8 cellular contexts compared by ENCODE assay signal in the genomic region with DNA sequence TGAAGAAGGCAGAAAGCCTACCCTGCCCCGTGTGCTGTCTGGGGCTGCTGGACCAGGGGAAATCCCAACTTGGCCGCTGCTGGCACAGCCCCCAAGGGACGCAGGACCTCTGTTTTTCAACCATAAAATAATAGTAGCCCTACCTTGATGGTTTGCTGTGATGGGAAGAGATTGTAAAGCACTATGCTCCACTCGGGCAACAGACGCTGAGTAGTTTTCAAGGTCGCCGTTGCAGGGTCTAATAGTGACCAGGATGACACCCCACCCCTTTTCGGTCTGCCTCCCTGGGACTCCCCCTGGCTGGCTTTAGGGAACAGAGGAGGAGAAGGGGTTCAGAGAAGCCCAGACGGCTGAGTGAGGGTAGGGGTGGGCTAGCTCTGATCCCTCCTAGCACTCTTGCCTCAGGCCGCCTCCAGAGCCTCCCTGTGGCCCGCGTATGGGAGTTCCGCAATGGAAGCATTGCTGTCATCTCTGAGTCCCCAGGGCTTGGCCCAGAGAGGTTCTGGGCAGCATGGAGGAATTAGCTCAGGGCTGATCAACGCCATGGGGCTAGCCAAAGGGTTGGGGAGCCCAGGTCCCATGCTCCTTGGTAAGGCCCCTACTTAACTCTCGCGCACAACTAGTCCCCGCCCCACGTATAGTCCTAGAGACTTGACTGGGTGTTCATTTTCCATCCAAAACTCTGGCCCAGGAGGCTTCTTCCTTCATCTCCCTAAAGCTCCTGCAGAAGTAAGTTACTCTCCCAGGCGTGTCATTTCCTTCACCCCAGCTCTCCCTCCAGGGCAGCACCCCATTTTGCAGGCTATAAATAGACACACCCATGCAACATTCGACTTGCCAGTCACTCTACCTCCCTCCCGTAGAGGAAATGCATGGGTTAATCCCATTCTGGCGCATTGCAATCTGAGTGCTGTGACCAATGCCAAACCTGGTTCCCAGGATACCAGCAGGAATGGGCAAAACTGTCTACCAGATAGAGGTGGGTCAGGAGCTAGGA. TPM values are rescaled to one million over a fixed set of nuclear protein-coding genes. Genes with fewer than 3 reads are reported as not detected.
A peak's percentile ranks its signal among the peaks of the same experiment; 100 is the strongest.
DNase-seq lines count a peak whose midpoint lies in the region; ATAC-seq and TF ChIP-seq lines count a peak whose summit lies in the region.

No MANE protein-coding gene starts in this region.

- H3K27me3 Mint-ChIP-seq in chondrocyte (ENCODE audit: low read depth), result no peaks in the 10 kb centered on the region

- H3K9ac ChIP-seq in ES-I3 (ENCODE audit: low read depth, low read length) (peak overlapping the region; percentile 93), HCT116 (ENCODE audit: low read length) (peak overlapping the region; percentile 83), mucosa of rectum (ENCODE audit: low read depth in 1 of 2, low read length in 2 of 2) (peak overlapping the region; percentile 90 to 96)

- peaks cover 7% of the 10 kb centered on the region for H3K36me3 Mint-ChIP-seq in chondrocyte (ENCODE audit: low read depth)

- intact Hi-C loops in HCT116 (cut with micrococcal nuclease) (loop anchor here (10.0 kb wide), 1 partner anchor 197 kb away; a partner anchor contains a TSS), PC-9 (cut with micrococcal nuclease; ENCODE audit: unreplicated experiment) (loop anchor here (10.0 kb wide), 1 partner anchor 197 kb away; a partner anchor contains a TSS)

- H3K4me3 Mint-ChIP-seq in chondrocyte (ENCODE audit: unreplicated experiment), result peak overlapping the region; percentile 73

- POLR2A ChIA-PET in HCT116 (lab: Charles Lee) (interaction anchor here (0.7 to 2.1 kb wide), 13 partner anchors 9 to 122 kb away, joined by 3 to 33 read pairs (median 7); a partner anchor contains a TSS), PC-9 (lab: Charles Lee; ENCODE audit: unreplicated experiment) (interaction anchor here (0.6 to 1.2 kb wide), 9 partner anchors 17 to 756 kb away, joined by 3 to 10 read pairs (median 6); no protein-coding TSS in a partner anchor)

- peak overlapping the region; percentile 96 for H3K27ac ChIP-seq in HCT116 (ENCODE audit: low read depth, low read length)
- no peak overlapping the region for H3K27ac ChIP-seq in PC-9
- peak overlapping the region; percentile 94 to 99 for H3K27ac ChIP-seq in mucosa of rectum (ENCODE audit: low read depth in 2 of 2, low read length in 2 of 2)

- peaks cover 42% of the 10 kb centered on the region for H3K4me1 Mint-ChIP-seq in chondrocyte (ENCODE audit: low read depth)

- H3K79me2 ChIP-seq in HCT116 (ENCODE audit: insufficient read depth, low read length) (peaks cover 26% of the 10 kb centered on the region), PC-9 (ENCODE audit: low read depth) (peaks cover 25% of the 10 kb centered on the region)

- no peaks in the 10 kb centered on the region for H3K27me3 ChIP-seq in HCT116 (ENCODE audit: insufficient read depth, low read length)
- no peaks in the 10 kb centered on the region for H3K27me3 ChIP-seq in PC-9 (ENCODE audit: insufficient read depth, low read depth)
- H3K27me3 ChIP-seq in mucosa of rectum (ENCODE audit: control insufficient read depth in 2 of 2, insufficient read depth in 2 of 2, low read length in 2 of 2), result no peaks in the 10 kb centered on the region

- H3K27ac Mint-ChIP-seq in chondrocyte (ENCODE audit: unreplicated experiment), result no peak overlapping the region

- H3K9me3 ChIP-seq in ES-I3 (ENCODE audit: control insufficient read depth, insufficient read depth, low read length) (no peaks in the 10 kb centered on the region), HCT116 (ENCODE audit: control insufficient read depth in 1 of 2, insufficient read depth in 1 of 2, low read depth in 1 of 2, low read length in 2 of 2) (no peaks in the 10 kb centered on the region), PC-9 (ENCODE audit: insufficient read depth, low read depth) (no peaks in the 10 kb centered on the region), mucosa of rectum (ENCODE audit: control insufficient read depth in 2 of 2, low read length in 2 of 2) (no peaks in the 10 kb centered on the region)

- no peak for TF ChIP-seq RAD21 in HCT116 (IDR thresholded peaks at IDR 0.05; ENCODE audit: low read depth)

- peak overlapping the region; percentile 97 for H3K4me2 ChIP-seq in HCT116 (ENCODE audit: low read length)
- peak overlapping the region; percentile 88 for H3K4me2 ChIP-seq in PC-9

- H4K20me1 ChIP-seq in HCT116 (ENCODE audit: insufficient read depth) (no peaks in the 10 kb centered on the region), PC-9 (ENCODE audit: insufficient read depth) (peaks cover 5% of the 10 kb centered on the region)

- no TSS peak for BruUV-seq in HCT116 (replicated peaks; lab: Mats Ljungman, UMichigan)
- TSS peak; percentile 93 for BruUV-seq in PC-9 (replicated peaks; lab: Mats Ljungman, UMichigan)

- H3K9me3 Mint-ChIP-seq in chondrocyte (ENCODE audit: low read depth), result no peaks in the 10 kb centered on the region

- CTCF ChIA-PET in HCT116 (lab: Charles Lee), result interaction anchor here (2.0 kb wide), 1 partner anchor 13 kb away, joined by 8 read pairs; no protein-coding TSS in a partner anchor
- CTCF ChIA-PET in PC-9 (lab: Charles Lee), result interaction anchor here (1.0 to 2.0 kb wide), 3 partner anchors 25 to 80 kb away, joined by 3 to 7 read pairs (median 4); no protein-coding TSS in a partner anchor

- ATAC-seq in HCT116, result peak; percentile 3

- RAD21 ChIA-PET in HCT116 (lab: Charles Lee; ENCODE audit: low non-redundant PET in 1 of 2, low total read pairs in 2 of 2, uncharacterized antibody in 2 of 2, unreplicated experiment in 2 of 2), result no interaction called here

- DNase-seq in HCT116 (ENCODE audit: low read depth, low spot score) (no peak), PC-9 (no peak), chondrocyte (ENCODE audit: low spot score) (no peak), NCI-H1048 (lab: John Stamatoyannopoulos, UW) (no peak), hypothalamus (lab: John Stamatoyannopoulos, UW) (no peak), cerebellar nuclear complex (lab: John Stamatoyannopoulos, UW) (no peak)

- H3K9me2 ChIP-seq in HCT116 (ENCODE audit: insufficient read depth) (no peaks in the 10 kb centered on the region), PC-9 (ENCODE audit: insufficient read depth) (no peaks in the 10 kb centered on the region)

- peaks cover 19% of the 10 kb centered on the region for H3F3A ChIP-seq in PC-9 (ENCODE audit: insufficient read depth, low read depth)

- no peak for TF ChIP-seq POLR2A in HCT116 (IDR thresholded peaks at IDR 0.05; ENCODE audit: borderline replicate concordance, extremely low read depth, insufficient read depth, insufficient read length)

- H3K36me3 ChIP-seq in ES-I3 (ENCODE audit: insufficient read depth, low read length) (peaks cover 9% of the 10 kb centered on the region), HCT116 (ENCODE audit: control insufficient read depth in 1 of 2, insufficient read depth in 2 of 2, low read length in 2 of 2) (peaks cover 4 to 13% of the 10 kb centered on the region in 2 experiments; a peak in 2 of 4 replicates), PC-9 (ENCODE audit: low read depth) (no peaks in the 10 kb centered on the region; the same call in 1 of the 2 replicates), mucosa of rectum (ENCODE audit: control insufficient read depth in 2 of 2, insufficient read depth in 2 of 2, low read length in 2 of 2) (peaks cover 23 to 25% of the 10 kb centered on the region in 2 donors)

- H3K4me1 ChIP-seq in ES-I3 (ENCODE audit: insufficient read depth, low read length) (peaks cover 16% of the 10 kb centered on the region), HCT116 (ENCODE audit: control insufficient read depth in 1 of 2, insufficient read depth in 2 of 2, low read length in 2 of 2) (peaks cover 21 to 42% of the 10 kb centered on the region in 2 experiments), PC-9 (replicated peaks; ENCODE audit: insufficient read depth) (peaks cover 38% of the 10 kb centered on the region), mucosa of rectum (ENCODE audit: control insufficient read depth in 2 of 2, insufficient read depth in 2 of 2, low read length in 2 of 2) (peaks cover 54 to 60% of the 10 kb centered on the region in 2 donors)

- peak overlapping the region; percentile 46 to 88 for H3K4me3 ChIP-seq in HCT116 (replicated peaks in 1 of 2; ENCODE audit: low read depth in 1 of 2, low read length in 2 of 2)
- peak overlapping the region; percentile 96; the same call in 1 of the 2 replicates for H3K4me3 ChIP-seq in PC-9
- H3K4me3 ChIP-seq in mucosa of rectum (ENCODE audit: low read length in 2 of 2), result peak overlapping the region; percentile 59 to 82

- no peak for TF ChIP-seq CTCF in HCT116 (IDR thresholded peaks at IDR 0.05 in 2 of 3, conservative IDR thresholded peaks at IDR 0.05 in 1 of 3; ENCODE audit: borderline replicate concordance in 1 of 3, insufficient read depth in 1 of 3, low read depth in 2 of 3, low read length in 2 of 3)
- TF ChIP-seq CTCF in PC-9 (conservative IDR thresholded peaks at IDR 0.05), result no peak
- TF ChIP-seq CTCF in chondrocyte (IDR thresholded peaks at IDR 0.05), result no peak

- H2AFZ ChIP-seq in HCT116 (ENCODE audit: low read depth, low read length, poor library complexity, severe bottlenecking) (no peak overlapping the region), PC-9 (peak overlapping the region; percentile 78; the same call in 1 of the 2 replicates)

TF ChIP-seq in HCT116, 20 proteins besides CTCF, POLR2A, EP300 and RAD21:
- TF ChIP-seq JUND (IDR thresholded peaks at IDR 0.05) (no peak), SRF (IDR thresholded peaks at IDR 0.05; ENCODE audit: low read depth) (no peak), ELF1 (IDR thresholded peaks at IDR 0.05; ENCODE audit: borderline replicate concordance, low read depth) (no peak), FOSL1 (IDR thresholded peaks at IDR 0.05; ENCODE audit: low read depth) (no peak), EGR1 (IDR thresholded peaks at IDR 0.05; ENCODE audit: low read depth) (no peak), EZH2 (IDR thresholded peaks at IDR 0.05) (no peak)
- TF ChIP-seq, protein P1, sequence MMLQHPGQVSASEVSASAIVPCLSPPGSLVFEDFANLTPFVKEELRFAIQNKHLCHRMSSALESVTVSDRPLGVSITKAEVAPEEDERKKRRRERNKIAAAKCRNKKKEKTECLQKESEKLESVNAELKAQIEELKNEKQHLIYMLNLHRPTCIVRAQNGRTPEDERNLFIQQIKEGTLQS (IDR thresholded peaks at IDR 0.05), result no peak

RNA-seq across cellular contexts. Expression of a gene that starts 1.1 kb away (rescaled TPM):
- total RNA-seq in HCT116 (2021; ENCODE audit: unreplicated experiment), result 30.1 TPM
- 16.5 and 26.0 TPM in 2 replicates for polyA plus RNA-seq in HCT116 (2012)
- total RNA-seq in PC-9 (2021), result 27.1 and 38.9 TPM in 2 replicates
- 10.8 to 17.8 TPM (median 16.3 TPM) in 3 replicates for total RNA-seq in chondrocyte

RNA-seq across cellular contexts. Expression of a gene that starts 51.7 kb away (rescaled TPM):
- total RNA-seq in HCT116 (2021; ENCODE audit: unreplicated experiment), result not detected
- not detected in 2 replicates for polyA plus RNA-seq in HCT116 (2012)
- not detected in 2 replicates for total RNA-seq in PC-9 (2021)
- total RNA-seq in chondrocyte, result not detected in 3 replicates
